8 cellular contexts compared by ENCODE assay signal in genomic region chr13:102845630-102846260, GRCh38. TPM values are rescaled to one million over a fixed set of nuclear protein-coding genes. Genes with fewer than 3 reads are reported as not detected.
DNase-seq lines count a peak whose midpoint lies in the region; ATAC-seq and TF ChIP-seq lines count a peak whose summit lies in the region.

TSS of gene ERCC5 (plus strand) at chr13:102846032. CDS start at chr13:102846267, 235 bp downstream.

- no TSS peak for BruUV-seq in mammary epithelial cell (replicated peaks; lab: Mats Ljungman, UMichigan)

- H3K27ac ChIP-seq in ACC112 (ENCODE audit: low read depth, low read length): peak within 1 kb of the TSS; percentile 79
- H3K27ac ChIP-seq in WERI-Rb-1: peak within 1 kb of the TSS; percentile 87
- H3K27ac ChIP-seq in mammary epithelial cell (ENCODE audit: insufficient read depth, low read depth, low read length): peak within 1 kb of the TSS; percentile 78
- H3K27ac ChIP-seq in iPS-20b (ENCODE audit: low read length): peak within 1 kb of the TSS; percentile 72
- peak within 1 kb of the TSS; percentile 74 to 99 (median 97) for H3K27ac ChIP-seq in skin epidermis

- H3K4me3 ChIP-seq in ACC112 (ENCODE audit: low read depth, low read length) (peak within 1 kb of the TSS; percentile 87), WERI-Rb-1 (ENCODE audit: low read depth, low read length) (peak within 1 kb of the TSS; percentile 94), mammary epithelial cell (replicated peaks in 1 of 3; ENCODE audit: insufficient read depth in 1 of 3, low read depth in 2 of 3, low read length in 3 of 3) (peak within 1 kb of the TSS; percentile 75 to 98 (median 98)), iPS-20b (ENCODE audit: low read length) (peak within 1 kb of the TSS; percentile 97), skin epidermis (peak within 1 kb of the TSS; percentile 79 to 99 (median 94))

- H3K9me3 ChIP-seq in WERI-Rb-1 (ENCODE audit: severe bottlenecking): no peaks in the 10 kb centered on the region
- H3K9me3 ChIP-seq in mammary epithelial cell (replicated peaks; ENCODE audit: insufficient read depth, low read length): no peaks in the 10 kb centered on the region
- H3K9me3 ChIP-seq in iPS-20b (ENCODE audit: insufficient read depth, low read depth, low read length): no peaks in the 10 kb centered on the region

- TF ChIP-seq CTCF in WERI-Rb-1 (IDR thresholded peaks at IDR 0.05; ENCODE audit: low read depth, low read length) (peak; percentile 56), mammary epithelial cell (conservative IDR thresholded peaks at IDR 0.05 in 1 of 2, IDR thresholded peaks at IDR 0.05 in 1 of 2; ENCODE audit: extremely low read depth in 1 of 2, insufficient read depth in 1 of 2, low read depth in 1 of 2, low read length in 2 of 2) (peak in 1 of 2 donors; percentile 12)

- WGBS in mammary epithelial cell (ENCODE audit: low coverage, missing lambda C conversion rate): 2% methylated on average over 33 of the region's 49 CpGs

- CTCF ChIA-PET in mammary epithelial cell (lab: Charles Lee; ENCODE audit: low non-redundant PET): no interaction called here

- DNase-seq in NCI-H2227 (lab: John Stamatoyannopoulos, UW; ENCODE audit: unreplicated experiment) (peak; percentile 95), WERI-Rb-1 (peak; percentile 100), mammary epithelial cell (peak; percentile 96)

- intact Hi-C loops in mammary epithelial cell (cut with micrococcal nuclease): loop anchor here (1.0 to 10.0 kb wide), 4 partner anchors 46 to 381 kb away; partner anchors contain the start of genes BIVM and TPP2

- H3K9ac ChIP-seq in mammary epithelial cell (ENCODE audit: insufficient read depth, low read length): peak within 1 kb of the TSS; percentile 91
- peak within 1 kb of the TSS; percentile 89 for H3K9ac ChIP-seq in iPS-20b (ENCODE audit: low read depth, low read length)

- peak; percentile 80 for ATAC-seq in GM18870 (IDR thresholded peaks at IDR 0.05; ENCODE audit: unreplicated experiment)
- ATAC-seq in HG03135 (IDR thresholded peaks at IDR 0.05; ENCODE audit: unreplicated experiment): peak; percentile 81

- H3K4me1 ChIP-seq in ACC112 (ENCODE audit: control insufficient read depth, insufficient read depth, low read length, unreplicated experiment) (peaks cover 21% of the 10 kb centered on the region), mammary epithelial cell (ENCODE audit: insufficient read depth, low read length) (peaks cover 13% of the 10 kb centered on the region), iPS-20b (ENCODE audit: insufficient read depth, low read length) (peaks cover 2% of the 10 kb centered on the region; the same call in 1 of the 2 replicates)

- in situ Hi-C loops in mammary epithelial cell (cut with MboI; ENCODE audit: low sequenced_read_pairs in 2 of 2): loop anchor here (10.0 kb wide), 1 partner anchor 261 kb away; no protein-coding TSS in a partner anchor

- dilution Hi-C loops in mammary epithelial cell (cut with HindIII; ENCODE audit: low sequenced_read_pairs): no loop called here

- H3K79me2 ChIP-seq in ACC112 (ENCODE audit: control insufficient read depth, insufficient read depth, low read length, unreplicated experiment): peaks cover 37% of the 10 kb centered on the region
- H3K79me2 ChIP-seq in mammary epithelial cell (ENCODE audit: insufficient read depth, low read length): peaks cover 46% of the 10 kb centered on the region

- no peaks in the 10 kb centered on the region for H3K36me3 ChIP-seq in ACC112 (ENCODE audit: insufficient read depth, low read length)
- H3K36me3 ChIP-seq in WERI-Rb-1: peaks cover 10% of the 10 kb centered on the region
- no peaks in the 10 kb centered on the region for H3K36me3 ChIP-seq in mammary epithelial cell (ENCODE audit: insufficient read depth, low read length)
- no peaks in the 10 kb centered on the region for H3K36me3 ChIP-seq in iPS-20b (ENCODE audit: insufficient read depth, low read depth, low read length)

- H2AFZ ChIP-seq in ACC112 (ENCODE audit: low read length, unreplicated experiment) (peak within 1 kb of the TSS; percentile 71), mammary epithelial cell (ENCODE audit: low read depth, low read length) (peak within 1 kb of the TSS; percentile 90)

- H3K27me3 ChIP-seq in ACC112 (ENCODE audit: insufficient read depth, low read length) (no peaks in the 10 kb centered on the region), WERI-Rb-1 (ENCODE audit: insufficient read depth, low read depth, severe bottlenecking) (no peaks in the 10 kb centered on the region), mammary epithelial cell (ENCODE audit: insufficient read depth, low read length) (no peaks in the 10 kb centered on the region), iPS-20b (ENCODE audit: insufficient read depth, low read length) (no peaks in the 10 kb centered on the region)

- H3K4me2 ChIP-seq in mammary epithelial cell (ENCODE audit: insufficient read depth, low read depth, low read length): peak within 1 kb of the TSS; percentile 90

- H4K20me1 ChIP-seq in mammary epithelial cell (ENCODE audit: insufficient read depth, low read length): no peaks in the 10 kb centered on the region

RNA-seq across cellular contexts. Expression of gene ERCC5, which starts in this region (rescaled TPM):
- 10 to 100 TPM; 56.3 to 59.1 TPM for total RNA-seq in mammary epithelial cell
- 20.8 TPM for polyA plus RNA-seq in mammary epithelial cell
- polyA minus RNA-seq in mammary epithelial cell: 60.3 TPM

Comparison
In these comparisons a context has a peak if more than half of its experiments do, and no peak if none do; other contexts are left out.
1. Peak in every context shown above with its lines: DNase-seq, ATAC-seq, H3K4me3 ChIP-seq and H3K27ac ChIP-seq.